10 cellular contexts compared by ENCODE assay signal in genomic region chr17:2965621-2966275, GRCh38.
DNase-seq lines count a peak whose midpoint lies in the region; ATAC-seq, FAIRE-seq and TF ChIP-seq lines count a peak whose summit lies in the region.
"Had no signal": no experiment of that assay in that cellular context is flagged by ENCODE, and none has a peak within 500 bp of the region (broad histone marks: within the 10 kb centered on the region; RNA-seq: fewer than 3 reads in every experiment).

No MANE protein-coding gene starts in this region.

- WGBS in lung, 2 donors, result 71 to 86% methylated on average over 11 of the region's 11 CpGs

- FAIRE-seq in endothelial cell of umbilical vein (lab: Jason Lieb, UNC), result peak; percentile 31
- FAIRE-seq: endometrium had no signal

- H3K4me3 ChIP-seq in LNCaP clone FGC (ENCODE audit: low read depth, low read length), result peak overlapping the region; percentile 12; the same call in 1 of the 2 replicates
- H3K4me3 ChIP-seq in endothelial cell of umbilical vein (replicated peaks in 1 of 3; ENCODE audit: insufficient read depth in 1 of 3, low read depth in 1 of 3, low read length in 3 of 3), result no peak overlapping the region
- H3K4me3 ChIP-seq in lung, result no peak overlapping the region
- H3K4me3 ChIP-seq in OCI-LY7 (ENCODE audit: low read depth, low read length, poor library complexity, severe bottlenecking), result no peak overlapping the region

- ATAC-seq in lung (ENCODE audit: insufficient read depth, low FRiP score), result no peak

- no peak overlapping the region for H3K9ac ChIP-seq in endothelial cell of umbilical vein (replicated peaks; ENCODE audit: extremely low read depth, insufficient read depth, low read length)

- H3K9me3 ChIP-seq in endothelial cell of umbilical vein (replicated peaks; ENCODE audit: control insufficient read depth, insufficient read depth, low read length) (no peaks in the 10 kb centered on the region), lung (ENCODE audit: control insufficient read depth in 2 of 2, insufficient read depth in 1 of 2, low read length in 1 of 2) (no peaks in the 10 kb centered on the region), OCI-LY7 (ENCODE audit: low read length) (no peaks in the 10 kb centered on the region)

- TF ChIP-seq POLR2A in endothelial cell of umbilical vein (IDR thresholded peaks at IDR 0.05; ENCODE audit: low read depth, low read length), result no peak

- H3K9me1 ChIP-seq in endothelial cell of umbilical vein (replicated peaks; ENCODE audit: control insufficient read depth, extremely low read depth, insufficient read depth, low read length), result no peaks in the 10 kb centered on the region

- TF ChIP-seq CTCF in LNCaP clone FGC (IDR thresholded peaks at IDR 0.05; ENCODE audit: control insufficient read depth, extremely low read depth, insufficient read depth), result no peak
- no peak for TF ChIP-seq CTCF in endothelial cell of umbilical vein (IDR thresholded peaks at IDR 0.05; ENCODE audit: extremely low read depth in 1 of 2, insufficient read depth in 1 of 2, low read depth in 1 of 2, low read length in 2 of 2)
- TF ChIP-seq CTCF in lung (IDR thresholded peaks at IDR 0.05; ENCODE audit: control extremely low read depth, extremely low read depth), result no peak
- TF ChIP-seq CTCF in OCI-LY7 (conservative IDR thresholded peaks at IDR 0.05; ENCODE audit: low read length), result no peak

- no peaks in the 10 kb centered on the region for H4K20me1 ChIP-seq in endothelial cell of umbilical vein (replicated peaks; ENCODE audit: control insufficient read depth, extremely low read depth, insufficient read depth, low read length)
- no peaks in the 10 kb centered on the region for H4K20me1 ChIP-seq in OCI-LY7 (ENCODE audit: insufficient read depth, low read length)

- no peaks in the 10 kb centered on the region for H3K36me3 ChIP-seq in endothelial cell of umbilical vein (ENCODE audit: control insufficient read depth in 2 of 2, extremely low read depth in 1 of 2, insufficient read depth in 2 of 2, low read length in 2 of 2)
- H3K36me3 ChIP-seq in lung (ENCODE audit: control insufficient read depth in 2 of 2, insufficient read depth in 2 of 2, low read length in 2 of 2), result no peaks in the 10 kb centered on the region
- peaks cover 6% of the 10 kb centered on the region for H3K36me3 ChIP-seq in OCI-LY7 (ENCODE audit: insufficient read depth, low read length)

- H3K27ac ChIP-seq in endothelial cell of umbilical vein (ENCODE audit: insufficient read depth, low read depth, low read length) (no peak overlapping the region), lung (ENCODE audit: low read depth in 1 of 2, low read length in 1 of 2) (peak overlapping the region; percentile 5 to 50), OCI-LY7 (ENCODE audit: low read depth, low read length, poor library complexity, severe bottlenecking) (no peak overlapping the region)

- H3K4me2 ChIP-seq in endothelial cell of umbilical vein (ENCODE audit: insufficient read depth, low read length) (no peak overlapping the region), OCI-LY7 (ENCODE audit: low read length) (no peak overlapping the region)

- H3K79me2 ChIP-seq in endothelial cell of umbilical vein (ENCODE audit: control insufficient read depth, insufficient read depth, low read length) (no peaks in the 10 kb centered on the region), OCI-LY7 (ENCODE audit: insufficient read depth, low read depth, low read length) (no peaks in the 10 kb centered on the region)

- H2AFZ ChIP-seq in endothelial cell of umbilical vein (ENCODE audit: low read depth, low read length), result no peak overlapping the region
- H2AFZ ChIP-seq in OCI-LY7 (ENCODE audit: low read length), result no peak overlapping the region

- POLR2A ChIA-PET in endothelial cell of umbilical vein (lab: Charles Lee), result no interaction called here
- POLR2A ChIA-PET in OCI-LY7 (lab: Charles Lee), result no interaction called here

- DNase-seq in A172 (ENCODE audit: low spot score), result peak; percentile 88
- peak; percentile 89 for DNase-seq in LNCaP clone FGC (ENCODE audit: low read depth)
- DNase-seq in endothelial cell of umbilical vein (ENCODE audit: low read depth, low spot score), result no peak
- no peak for DNase-seq in lung (ENCODE audit: low spot score)
- no peak for DNase-seq in NK-92 (lab: John Stamatoyannopoulos, UW; ENCODE audit: unreplicated experiment)
- no peak for DNase-seq in hippocampal formation (lab: John Stamatoyannopoulos, UW)
- DNase-seq in OCI-LY7 (ENCODE audit: low spot score), result no peak
- DNase-seq in activated effector memory CD4-positive, alpha-beta T cell treated with Interleukin-2 at 50 U/mL for 16 hours, result no peak
- DNase-seq: NCI-H446 had no signal

- H3K4me1 ChIP-seq in endothelial cell of umbilical vein (ENCODE audit: control insufficient read depth, extremely low read depth, insufficient read depth, low read length), result no peaks in the 10 kb centered on the region
- peaks cover 0 to 6% of the 10 kb centered on the region in 2 donors for H3K4me1 ChIP-seq in lung (ENCODE audit: control insufficient read depth in 2 of 2, insufficient read depth in 2 of 2, low read length in 2 of 2)
- H3K4me1 ChIP-seq in OCI-LY7 (ENCODE audit: insufficient read depth, low read length, poor library complexity, severe bottlenecking), result no peaks in the 10 kb centered on the region

- BruUV-seq in endothelial cell of umbilical vein (replicated peaks; lab: Mats Ljungman, UMichigan) (no TSS peak), OCI-LY7 (replicated peaks; lab: Mats Ljungman, UMichigan) (no TSS peak)

- CTCF ChIA-PET in endothelial cell of umbilical vein (lab: Charles Lee) (interaction anchor here (1.0 to 1.6 kb wide), 3 partner anchors 21 to 47 kb away, joined by 3 to 5 read pairs (median 4); no protein-coding TSS in a partner anchor), OCI-LY7 (lab: Charles Lee; ENCODE audit: unreplicated experiment) (no interaction called here)

- no peaks in the 10 kb centered on the region for H3K9me2 ChIP-seq in OCI-LY7 (ENCODE audit: insufficient read depth, low read length)

- intact Hi-C loops in endothelial cell of umbilical vein (cut with micrococcal nuclease), result no loop called here
- intact Hi-C loops in OCI-LY7 (cut with micrococcal nuclease; ENCODE audit: unreplicated experiment), result no loop called here

- dilution Hi-C loops in endothelial cell of umbilical vein (cut with MboI; ENCODE audit: extremely low pct_ligation_motif_present, low sequenced_read_pairs), result no loop called here

- H3K27me3 ChIP-seq in endothelial cell of umbilical vein (ENCODE audit: control insufficient read depth in 2 of 2, insufficient read depth in 2 of 2, low read length in 2 of 2) (peaks cover 2 to 9% of the 10 kb centered on the region in 2 experiments), lung (ENCODE audit: control insufficient read depth, insufficient read depth) (no peaks in the 10 kb centered on the region)

TF ChIP-seq in endothelial cell of umbilical vein, 7 proteins besides CTCF, POLR2A, EP300 and RAD21:
- TF ChIP-seq EZH2 (IDR thresholded peaks at IDR 0.05; ENCODE audit: borderline replicate concordance, low read depth, low read length, severe bottlenecking) (no peak), MAX (IDR thresholded peaks at IDR 0.05; ENCODE audit: insufficient read depth, insufficient read length) (no peak), FOS (IDR thresholded peaks at IDR 0.05; ENCODE audit: borderline replicate concordance, insufficient read depth, low read length) (no peak), POLR2AphosphoS5 (IDR thresholded peaks at IDR 0.05; ENCODE audit: insufficient read depth, low read depth, low read length) (no peak), JUN (IDR thresholded peaks at IDR 0.05; ENCODE audit: borderline replicate concordance, insufficient read depth, insufficient read length, low read depth) (no peak), MYC (IDR thresholded peaks at IDR 0.05; ENCODE audit: low read depth, low read length) (no peak), GATA2 (IDR thresholded peaks at IDR 0.05; ENCODE audit: insufficient read depth, insufficient read length, low read depth, low read length) (no peak)

Comparison
In these comparisons a context has a peak if more than half of its experiments do, and no peak if none do; other contexts are left out.
1. DNase-seq: peak in A172 (single experiment) and LNCaP clone FGC (single experiment); none in endothelial cell of umbilical vein (single experiment), lung (single experiment), NK-92 (single experiment), hippocampal formation (0 of 2), OCI-LY7 (single experiment) and activated effector memory CD4-positive, alpha-beta T cell treated with Interleukin-2 at 50 U/mL for 16 hours (single experiment).
2. H3K27ac ChIP-seq: peak in lung (2 of 2); none in endothelial cell of umbilical vein (single experiment) and OCI-LY7 (single experiment).